In genomic region chr5:75336625-75337336, GRCh38 we compare ENCODE assay signal across 1 cellular context.
TF ChIP-seq lines count a peak whose summit lies in the region.

Gene HMGCR (plus strand): TSS chr5:75337220. CDS start chr5:75342606, 5,386 bp downstream.

TF ChIP-seq in K562, 482 proteins besides CTCF, POLR2A, EP300 and RAD21 (continued from another document):
- peak; percentile 80 for TF ChIP-seq TAF9B (IDR thresholded peaks at IDR 0.05; ENCODE audit: partially characterized antibody)
- TF ChIP-seq DIDO1 (tag; IDR thresholded peaks at IDR 0.05; ENCODE audit: low read depth), result no peak
- peak; percentile 49 for TF ChIP-seq NFIC (IDR thresholded peaks at IDR 0.05)
- no peak for TF ChIP-seq SRSF3 (IDR thresholded peaks at IDR 0.05; ENCODE audit: insufficient read depth, low read length)
- TF ChIP-seq SNAPC5 (CRISPR knock-in tag; IDR thresholded peaks at IDR 0.05), result no peak
- TF ChIP-seq FOXJ3 (CRISPR knock-in tag; IDR thresholded peaks at IDR 0.05), result no peak
- TF ChIP-seq PHF20 (IDR thresholded peaks at IDR 0.05; ENCODE audit: partially characterized antibody), result no peak
- no peak for TF ChIP-seq HNRNPUL1 (IDR thresholded peaks at IDR 0.05; ENCODE audit: low read length)
- peak in 1 of 2 experiments; percentile 38; a peak in 1 of 4 replicates for TF ChIP-seq SRF (CRISPR knock-in tag; IDR thresholded peaks at IDR 0.05)
- peak; percentile 71; the same call in 1 of the 2 replicates for TF ChIP-seq ZEB2 (IDR thresholded peaks at IDR 0.05)
- no peak for TF ChIP-seq SMARCB1 (IDR thresholded peaks at IDR 0.05; ENCODE audit: insufficient read length, low read depth)
- TF ChIP-seq CHD7 (IDR thresholded peaks at IDR 0.05; ENCODE audit: low read depth, low read length), result no peak
- TF ChIP-seq PML (IDR thresholded peaks at IDR 0.05; ENCODE audit: low read length), result peak; percentile 60; the same call in 1 of the 2 replicates
- TF ChIP-seq THRAP3 (IDR thresholded peaks at IDR 0.05; ENCODE audit: borderline replicate concordance), result no peak
- no peak for TF ChIP-seq TEAD2 (tag; IDR thresholded peaks at IDR 0.05)
- TF ChIP-seq, protein P1, sequence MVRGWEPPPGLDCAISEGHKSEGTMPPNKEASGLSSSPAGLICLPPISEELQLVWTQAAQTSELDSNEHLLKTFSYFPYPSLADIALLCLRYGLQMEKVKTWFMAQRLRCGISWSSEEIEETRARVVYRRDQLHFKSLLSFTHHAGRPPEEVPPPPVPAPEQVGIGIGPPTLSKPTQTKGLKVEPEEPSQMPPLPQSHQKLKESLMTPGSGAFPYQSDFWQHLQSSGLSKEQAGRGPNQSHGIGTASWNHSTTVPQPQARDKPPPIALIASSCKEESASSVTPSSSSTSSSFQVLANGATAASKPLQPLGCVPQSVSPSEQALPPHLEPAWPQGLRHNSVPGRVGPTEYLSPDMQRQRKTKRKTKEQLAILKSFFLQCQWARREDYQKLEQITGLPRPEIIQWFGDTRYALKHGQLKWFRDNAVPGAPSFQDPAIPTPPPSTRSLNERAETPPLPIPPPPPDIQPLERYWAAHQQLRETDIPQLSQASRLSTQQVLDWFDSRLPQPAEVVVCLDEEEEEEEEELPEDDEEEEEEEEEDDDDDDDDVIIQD (CRISPR knock-in tag; IDR thresholded peaks at IDR 0.05), result no peak
- TF ChIP-seq GATA2 (CRISPR knock-in tag; IDR thresholded peaks at IDR 0.05), result no peak
TF ChIP-seq in K562: peak in this region for 155.
